ENCODE assay signal across 8 cellular contexts in genomic region chr6:98824163-98824906, GRCh38. TPM values are rescaled to one million over a fixed set of nuclear protein-coding genes. Genes with fewer than 3 reads are reported as not detected.
A peak's percentile ranks its signal among the peaks of the same experiment; 100 is the strongest.
DNase-seq lines count a peak whose midpoint lies in the region; ATAC-seq, FAIRE-seq and TF ChIP-seq lines count a peak whose summit lies in the region.

No MANE protein-coding gene starts in this region.

- dilution Hi-C loops in keratinocyte (cut with MboI; ENCODE audit: extremely low pct_ligation_motif_present, low sequenced_read_pairs) = no loop called here

- H3K4me1 Mint-ChIP-seq in activated CD4-positive, alpha-beta T cell treated with anti-CD3 and anti-CD28 coated beads, Interleukin-2, amount 10 ng/mL, durations not matched to agents 24 days and 14 days = peaks cover 24% of the 10 kb centered on the region
- H3K4me1 Mint-ChIP-seq in activated naive CD8-positive, alpha-beta T cell (ENCODE audit: low read depth) = peaks cover 30% of the 10 kb centered on the region

- no peaks in the 10 kb centered on the region for H3K9me1 ChIP-seq in keratinocyte (ENCODE audit: control insufficient read depth, extremely low read depth, insufficient read depth, low read length)

- H3K27ac ChIP-seq in keratinocyte (ENCODE audit: control insufficient read depth, insufficient read depth, low read length) = no peak overlapping the region

- H3K27me3 Mint-ChIP-seq in activated CD4-positive, alpha-beta T cell treated with anti-CD3 and anti-CD28 coated beads, Interleukin-2, amount 10 ng/mL, durations not matched to agents 24 days and 14 days = peaks cover 81% of the 10 kb centered on the region
- H3K27me3 Mint-ChIP-seq in activated naive CD8-positive, alpha-beta T cell = peaks cover 63% of the 10 kb centered on the region

- H3K9ac ChIP-seq in keratinocyte (ENCODE audit: control insufficient read depth, extremely low read depth, insufficient read depth, low read length) = no peak overlapping the region

- no peaks in the 10 kb centered on the region for H3K36me3 Mint-ChIP-seq in activated CD4-positive, alpha-beta T cell treated with anti-CD3 and anti-CD28 coated beads, Interleukin-2, amount 10 ng/mL, durations not matched to agents 24 days and 14 days (ENCODE audit: low read depth)
- peaks cover 2% of the 10 kb centered on the region for H3K36me3 Mint-ChIP-seq in activated naive CD8-positive, alpha-beta T cell

- peaks cover 67% of the 10 kb centered on the region for H3K27me3 ChIP-seq in keratinocyte (ENCODE audit: control insufficient read depth, extremely low read depth, insufficient read depth, low read length)

- H3K4me2 ChIP-seq in keratinocyte (ENCODE audit: control insufficient read depth, extremely low read depth, insufficient read depth, low read depth, low read length) = peak overlapping the region; percentile 5

- no peak for FAIRE-seq in keratinocyte (lab: Jason Lieb, UNC)

- peaks cover 9% of the 10 kb centered on the region for H3K9me3 Mint-ChIP-seq in activated CD4-positive, alpha-beta T cell treated with anti-CD3 and anti-CD28 coated beads, Interleukin-2, amount 10 ng/mL, durations not matched to agents 24 days and 14 days
- H3K9me3 Mint-ChIP-seq in activated naive CD8-positive, alpha-beta T cell (ENCODE audit: low read depth) = no peaks in the 10 kb centered on the region

- H3K36me3 ChIP-seq in keratinocyte (ENCODE audit: control insufficient read depth in 2 of 2, extremely low read depth in 1 of 2, insufficient read depth in 2 of 2, low read length in 2 of 2) = no peaks in the 10 kb centered on the region

- peak; percentile 65 for DNase-seq in activated CD4-positive, alpha-beta T cell treated with anti-CD3 and anti-CD28 coated beads, Interleukin-2, amount 10 ng/mL, durations not matched to agents 24 days and 14 days
- no peak for DNase-seq in activated CD4-positive, alpha-beta T cell treated with anti-CD3 and anti-CD28 coated beads, Interleukin-2, amount 50 U/mL, for 1 hour
- DNase-seq in keratinocyte (ENCODE audit: low read depth, low spot score) = no peak
- no peak for DNase-seq in stimulated activated naive CD8-positive, alpha-beta T cell treated with anti-CD3 and anti-CD28 coated beads, Interleukin-15, Interleukin-2, amounts not matched to agents 100 U/mL and 50 U/mL, for 24 hours
- no peak for DNase-seq in T-helper 9 cell
- no peak for DNase-seq in HT-29 (ENCODE audit: low spot score)

- H3K4me3 ChIP-seq in keratinocyte (ENCODE audit: control insufficient read depth in 2 of 3, extremely low read depth in 1 of 3, insufficient read depth in 2 of 3, low read depth in 1 of 3, low read length in 3 of 3) = peak overlapping the region in 1 of 3 experiments; percentile 7

- H3K27ac Mint-ChIP-seq in activated CD4-positive, alpha-beta T cell treated with anti-CD3 and anti-CD28 coated beads, Interleukin-2, amount 10 ng/mL, durations not matched to agents 24 days and 14 days = peak overlapping the region; percentile 12
- H3K27ac Mint-ChIP-seq in activated naive CD8-positive, alpha-beta T cell = no peak overlapping the region

- H2AFZ ChIP-seq in keratinocyte (ENCODE audit: control insufficient read depth, low read length) = no peak overlapping the region

- no peak for TF ChIP-seq CTCF in keratinocyte (optimal IDR thresholded peaks at IDR 0.05 in 1 of 3, IDR thresholded peaks at IDR 0.05 in 1 of 3, conservative IDR thresholded peaks at IDR 0.05 in 1 of 3; ENCODE audit: extremely low read depth in 1 of 3, insufficient read depth in 2 of 3, low read length in 3 of 3)

- H3K4me1 ChIP-seq in keratinocyte (ENCODE audit: control insufficient read depth, extremely low read depth, insufficient read depth, low read length) = no peaks in the 10 kb centered on the region

- H4K20me1 ChIP-seq in keratinocyte (ENCODE audit: control insufficient read depth, extremely low read depth, insufficient read depth, low read length) = no peaks in the 10 kb centered on the region

- H3K79me2 ChIP-seq in keratinocyte (ENCODE audit: control insufficient read depth, insufficient read depth, low read length) = no peaks in the 10 kb centered on the region

- ATAC-seq in stimulated activated naive CD8-positive, alpha-beta T cell treated with anti-CD3 and anti-CD28 coated beads, Interleukin-15, Interleukin-2, amounts not matched to agents 100 U/mL and 50 U/mL, for 24 hours = peak; percentile 30
- ATAC-seq in HG03521 (IDR thresholded peaks at IDR 0.05; ENCODE audit: unreplicated experiment) = no peak

- no peaks in the 10 kb centered on the region for H3K9me3 ChIP-seq in keratinocyte (ENCODE audit: control insufficient read depth, low read depth, low read length)

- intact Hi-C loops in activated CD4-positive, alpha-beta T cell treated with anti-CD3 and anti-CD28 coated beads, Interleukin-2, amount 10 ng/mL, durations not matched to agents 24 days and 14 days (cut with micrococcal nuclease) = no loop called here

- peak overlapping the region; percentile 74 for H3K4me3 Mint-ChIP-seq in activated CD4-positive, alpha-beta T cell treated with anti-CD3 and anti-CD28 coated beads, Interleukin-2, amount 10 ng/mL, durations not matched to agents 24 days and 14 days
- H3K4me3 Mint-ChIP-seq in activated naive CD8-positive, alpha-beta T cell = peak overlapping the region; percentile 70

RNA-seq across cellular contexts. Expression of gene POU3F2, which starts 10.0 kb away (rescaled TPM):
- total RNA-seq in activated CD4-positive, alpha-beta T cell treated with anti-CD3 and anti-CD28 coated beads, Interleukin-2, amount 10 ng/mL, durations not matched to agents 24 days and 14 days = not detected in 2 replicates
- polyA plus RNA-seq in keratinocyte = not detected in 3 replicates
- polyA plus RNA-seq in keratinocyte (2011; ENCODE audit: low read depth) = not detected
- not detected in 2 replicates for polyA plus RNA-seq in keratinocyte (2011; cell fraction: cytosol; rRNA removed)
- polyA plus RNA-seq in keratinocyte (2011; cell fraction: nucleus; rRNA removed) = 0.03 TPM in 1 of 2 replicates, not detected in the other
- polyA plus RNA-seq in keratinocyte (2012; ENCODE audit: low replicate concordance) = not detected in 2 replicates
- polyA minus RNA-seq in keratinocyte = not detected in 3 replicates
- not detected for polyA minus RNA-seq in keratinocyte (2011; cell fraction: cytosol; rRNA and poly(A)+ RNA removed)
- not detected in 2 replicates for polyA minus RNA-seq in keratinocyte (2011; cell fraction: nucleus; rRNA and poly(A)+ RNA removed)
- total RNA-seq in HT-29 (2014; rRNA removed; shearing (Covaris generic)) = not detected in 2 replicates
